Comparison of ENCODE assay signal across 17 cellular contexts in genomic region chr9:13083973-13084528, GRCh38.
DNase-seq lines count a peak whose midpoint lies in the region; ATAC-seq and FAIRE-seq lines count a peak whose summit lies in the region.
"Had no signal": no experiment of that assay in that cellular context is flagged by ENCODE, and none has a peak within 500 bp of the region (broad histone marks: within the 10 kb centered on the region; RNA-seq: fewer than 3 reads in every experiment).

No MANE protein-coding gene starts in this region.

- no peak for ATAC-seq in HG03159 (IDR thresholded peaks at IDR 0.05; ENCODE audit: unreplicated experiment)
- no peak for ATAC-seq in GM21737 (IDR thresholded peaks at IDR 0.05; ENCODE audit: unreplicated experiment)
- ATAC-seq: body of pancreas; stimulated activated naive B cell treated with anti-CD40 and anti-IgM and Interleukin-4, amounts not matched to agents 10 μg/mL and 1 μg/mL and 100 μg/mL, for 72 hours had no signal

- FAIRE-seq in RCC 7860 (lab: Jason Lieb, UNC) = no peak

- DNase-seq in AG08395 (ENCODE audit: low spot score) = peak; percentile 12
- DNase-seq in M059J (ENCODE audit: low read depth) = peak; percentile 38
- DNase-seq in astrocyte of the hippocampus (ENCODE audit: low read depth, low spot score) = peak; percentile 52
- peak; percentile 16 for DNase-seq in hepatic stellate cell (ENCODE audit: low spot score)
- DNase-seq in RCC 7860 (ENCODE audit: low spot score) = no peak
- DNase-seq in NOMO-1 treated with dmso at 0.1 percent for 144 hours (lab: John Stamatoyannopoulos, UW; ENCODE audit: unreplicated experiment) = no peak
- DNase-seq: activated CD4-positive, alpha-beta T cell treated with anti-CD3 and anti-CD28 coated beads for 48 hours; activated T-cell treated with anti-CD3 and anti-CD28 coated beads, Interleukin-2, amount 50 U/mL, for 48 hours; body of pancreas; DMS79; GOT3; mesendoderm; NCI-H187; stimulated activated CD4-positive, alpha-beta T cell treated with anti-CD3 and anti-CD28 coated beads, Interleukin-4, amount 100 ng/mL, for 1 hour; stimulated activated naive B cell treated with anti-CD40 and anti-IgM and Interleukin-4, amounts not matched to agents 10 μg/mL and 1 μg/mL and 100 μg/mL, for 72 hours had no signal

Comparison
In these comparisons a context has a peak if more than half of its experiments do, and no peak if none do; other contexts are left out.
1. DNase-seq: peak in AG08395 (single experiment), M059J (single experiment), astrocyte of the hippocampus (single experiment) and hepatic stellate cell (single experiment); none in RCC 7860 (single experiment) and NOMO-1 treated with dmso at 0.1 percent for 144 hours (single experiment).